8 cellular contexts compared by ENCODE assay signal in genomic region chr9:125409637-125410521, GRCh38.
DNase-seq lines count a peak whose midpoint lies in the region; ATAC-seq and TF ChIP-seq lines count a peak whose summit lies in the region.

No MANE protein-coding gene starts in this region.

- TF ChIP-seq CTCF in gastrocnemius medialis (IDR thresholded peaks at IDR 0.05 in 4 of 5, conservative IDR thresholded peaks at IDR 0.05 in 1 of 5), result no peak
- TF ChIP-seq CTCF in colonic mucosa (IDR thresholded peaks at IDR 0.05), result no peak

- CTCF ChIA-PET in activated naive CD4-positive, alpha-beta T cell treated with anti-CD3 and anti-CD28 coated beads, Interleukin-2, amount 10 ng/mL, durations not matched to agents 7 days and 5 days (lab: Charles Lee), result interaction anchor here (0.8 kb wide), 1 partner anchor 1081 kb away, joined by 3 read pairs; no protein-coding TSS in a partner anchor
- CTCF ChIA-PET in naive thymus-derived CD4-positive, alpha-beta T cell (lab: Charles Lee), result interaction anchor here (0.6 kb wide), 1 partner anchor 1145 kb away, joined by 4 read pairs; no protein-coding TSS in a partner anchor

- DNase-seq in stimulated activated CD4-positive, alpha-beta T cell treated with anti-CD3 and anti-CD28 coated beads, Interleukin-12 subunit alpha, Interleukin-12 subunit beta, amount 100 ng/mL, for 48 hours (ENCODE audit: low read depth in 2 of 3, low spot score in 1 of 3), result peak; percentile 24 to 48 (median 32)
- no peak for DNase-seq in stimulated activated CD4-positive, alpha-beta T cell treated with anti-CD3 and anti-CD28 coated beads, Interleukin-12 subunit alpha, Interleukin-12 subunit beta, amount 100 ng/mL, for 4 hours
- DNase-seq in NCI-H2196 (lab: John Stamatoyannopoulos, UW; ENCODE audit: unreplicated experiment), result peak; percentile 86
- peak; percentile 45 for DNase-seq in activated naive CD4-positive, alpha-beta T cell treated with anti-CD3 and anti-CD28 coated beads, Interleukin-2, amount 10 ng/mL, durations not matched to agents 7 days and 5 days
- DNase-seq in naive thymus-derived CD4-positive, alpha-beta T cell, result peak in 4 of 9 donors; percentile 11 to 72 (median 30)
- no peak for DNase-seq in gastrocnemius medialis
- DNase-seq in colonic mucosa, result no peak
- no peak for DNase-seq in activated gamma-delta T cell treated with Interleukin-2 at 50 U/mL for 16 hours

- H3K27me3 Mint-ChIP-seq in activated naive CD4-positive, alpha-beta T cell treated with anti-CD3 and anti-CD28 coated beads, Interleukin-2, amount 10 ng/mL, durations not matched to agents 7 days and 5 days, result peaks cover 58% of the 10 kb centered on the region
- peaks cover 15 to 38% (median 17%) of the 10 kb centered on the region in 5 donors for H3K27me3 Mint-ChIP-seq in naive thymus-derived CD4-positive, alpha-beta T cell

- in situ Hi-C loops in gastrocnemius medialis (cut with MboI; ENCODE audit: low sequenced_read_pairs in 4 of 4), result loop anchor here (5.0 to 25.0 kb wide), 4 partner anchors 227 to 1077 kb away; no protein-coding TSS in a partner anchor

- H3K4me1 ChIP-seq in naive thymus-derived CD4-positive, alpha-beta T cell (ENCODE audit: control insufficient read depth in 2 of 2, insufficient read depth in 2 of 2, low read length in 2 of 2), result no peaks in the 10 kb centered on the region
- H3K4me1 ChIP-seq in gastrocnemius medialis, result peaks cover 3 to 8% of the 10 kb centered on the region in 2 donors
- H3K4me1 ChIP-seq in colonic mucosa, result peaks cover 5% of the 10 kb centered on the region

- H3K4me1 Mint-ChIP-seq in activated naive CD4-positive, alpha-beta T cell treated with anti-CD3 and anti-CD28 coated beads, Interleukin-2, amount 10 ng/mL, durations not matched to agents 7 days and 5 days, result peaks cover 15% of the 10 kb centered on the region
- peaks cover 0 to 15% (median 13%) of the 10 kb centered on the region in 7 donors for H3K4me1 Mint-ChIP-seq in naive thymus-derived CD4-positive, alpha-beta T cell

- TF ChIP-seq POLR2A in gastrocnemius medialis (IDR thresholded peaks at IDR 0.05), result no peak

- intact Hi-C loops in naive thymus-derived CD4-positive, alpha-beta T cell (cut with micrococcal nuclease), result no loop called here
- intact Hi-C loops in gastrocnemius medialis (cut with DNase I; ENCODE audit: low total_unique reads) (loop anchor here (10.0 kb wide), 2 partner anchors 225 to 1085 kb away; no protein-coding TSS in a partner anchor), colonic mucosa (cut with DNase I) (loop anchor here (10.0 kb wide), 3 partner anchors 145 to 985 kb away; no protein-coding TSS in a partner anchor)

- no peaks in the 10 kb centered on the region for H3K27me3 ChIP-seq in naive thymus-derived CD4-positive, alpha-beta T cell (ENCODE audit: control insufficient read depth in 2 of 2, insufficient read depth in 2 of 2, low read length in 2 of 2)
- H3K27me3 ChIP-seq in gastrocnemius medialis (peaks cover 17 to 25% (median 24%) of the 10 kb centered on the region in 3 donors), colonic mucosa (no peaks in the 10 kb centered on the region)

- no peaks in the 10 kb centered on the region for H3K36me3 ChIP-seq in naive thymus-derived CD4-positive, alpha-beta T cell (ENCODE audit: control insufficient read depth in 2 of 3, insufficient read depth in 3 of 3, low read length in 3 of 3)
- H3K36me3 ChIP-seq in gastrocnemius medialis, result no peaks in the 10 kb centered on the region
- H3K36me3 ChIP-seq in colonic mucosa, result no peaks in the 10 kb centered on the region

- ATAC-seq in naive thymus-derived CD4-positive, alpha-beta T cell, result peak; percentile 72
- no peak for ATAC-seq in gastrocnemius medialis

- POLR2A ChIA-PET in naive thymus-derived CD4-positive, alpha-beta T cell (lab: Charles Lee), result no interaction called here

- no peak overlapping the region for H3K4me3 ChIP-seq in naive thymus-derived CD4-positive, alpha-beta T cell (ENCODE audit: low read length)
- H3K4me3 ChIP-seq in gastrocnemius medialis, result no peak overlapping the region
- no peak overlapping the region for H3K4me3 ChIP-seq in colonic mucosa

- H3K27ac ChIP-seq in naive thymus-derived CD4-positive, alpha-beta T cell (ENCODE audit: low read depth, low read length), result no peak overlapping the region
- H3K27ac ChIP-seq in gastrocnemius medialis (no peak overlapping the region), colonic mucosa (no peak overlapping the region)

- no peak overlapping the region for H3K4me3 Mint-ChIP-seq in activated naive CD4-positive, alpha-beta T cell treated with anti-CD3 and anti-CD28 coated beads, Interleukin-2, amount 10 ng/mL, durations not matched to agents 7 days and 5 days
- H3K4me3 Mint-ChIP-seq in naive thymus-derived CD4-positive, alpha-beta T cell, result peak overlapping the region; percentile 24 to 85 (median 60)

- H3K36me3 Mint-ChIP-seq in activated naive CD4-positive, alpha-beta T cell treated with anti-CD3 and anti-CD28 coated beads, Interleukin-2, amount 10 ng/mL, durations not matched to agents 7 days and 5 days, result no peaks in the 10 kb centered on the region
- peaks cover 0 to 7% (median 0%) of the 10 kb centered on the region in 5 donors for H3K36me3 Mint-ChIP-seq in naive thymus-derived CD4-positive, alpha-beta T cell

- H3K9ac ChIP-seq in colonic mucosa (ENCODE audit: low read depth in 2 of 2, low read length in 2 of 2), result no peak overlapping the region

- no peaks in the 10 kb centered on the region for H3K9me3 Mint-ChIP-seq in activated naive CD4-positive, alpha-beta T cell treated with anti-CD3 and anti-CD28 coated beads, Interleukin-2, amount 10 ng/mL, durations not matched to agents 7 days and 5 days
- H3K9me3 Mint-ChIP-seq in naive thymus-derived CD4-positive, alpha-beta T cell, result peaks cover 0 to 2% (median 0%) of the 10 kb centered on the region in 11 donors

- H3K27ac Mint-ChIP-seq in activated naive CD4-positive, alpha-beta T cell treated with anti-CD3 and anti-CD28 coated beads, Interleukin-2, amount 10 ng/mL, durations not matched to agents 7 days and 5 days, result no peak overlapping the region
- peak overlapping the region in 3 of 9 donors; percentile 13 to 87 (median 56) for H3K27ac Mint-ChIP-seq in naive thymus-derived CD4-positive, alpha-beta T cell

- H3K9me3 ChIP-seq in naive thymus-derived CD4-positive, alpha-beta T cell (ENCODE audit: control insufficient read depth in 2 of 3, low read length in 3 of 3), result no peaks in the 10 kb centered on the region
- H3K9me3 ChIP-seq in gastrocnemius medialis (no peaks in the 10 kb centered on the region), colonic mucosa (no peaks in the 10 kb centered on the region)

Comparison
In these comparisons a context has a peak if more than half of its experiments do, and no peak if none do; other contexts are left out.
1. DNase-seq: peak in stimulated activated CD4-positive, alpha-beta T cell treated with anti-CD3 and anti-CD28 coated beads, Interleukin-12 subunit alpha, Interleukin-12 subunit beta, amount 100 ng/mL, for 48 hours (3 of 3), NCI-H2196 (single experiment) and activated naive CD4-positive, alpha-beta T cell treated with anti-CD3 and anti-CD28 coated beads, Interleukin-2, amount 10 ng/mL, durations not matched to agents 7 days and 5 days (single experiment); none in stimulated activated CD4-positive, alpha-beta T cell treated with anti-CD3 and anti-CD28 coated beads, Interleukin-12 subunit alpha, Interleukin-12 subunit beta, amount 100 ng/mL, for 4 hours (single experiment), gastrocnemius medialis (0 of 2), colonic mucosa (single experiment) and activated gamma-delta T cell treated with Interleukin-2 at 50 U/mL for 16 hours (single experiment).
2. intact Hi-C loops: an anchor here in gastrocnemius medialis (10.0 kb wide) and colonic mucosa (10.0 kb wide); none called in naive thymus-derived CD4-positive, alpha-beta T cell.